In genomic region chr1:9920606-9921005, GRCh38 we compare ENCODE assay signal across 30 cellular contexts.
"Had no signal": no experiment of that assay in that cellular context is flagged by ENCODE, and none has a peak within 500 bp of the region (broad histone marks: within the 10 kb centered on the region; RNA-seq: fewer than 3 reads in every experiment).

No MANE protein-coding gene starts in this region.

- H3K36me3 ChIP-seq: brain microvascular endothelial cell, esophagus squamous epithelium, gastroesophageal sphincter, WERI-Rb-1 had no signal

- H3K9me3 Mint-ChIP-seq: activated B cell treated with CpG ODN at 0.5 μM for 24 hours; activated T-cell treated with anti-CD3 and anti-CD28 coated beads, Interleukin-2, amount 50 U/mL, for 4 hours; activated T-helper 17 cell treated with anti-CD3 and anti-CD28 coated beads, Interleukin-2, amount 50 U/mL, for 72 hours; effector memory CD8-positive, alpha-beta T cell; T-helper 2 cell treated with Interferon-gamma antibody and Interleukin-4, amounts not matched to agents 5 μg/mL and 100 μg/mL, for 36 hours had no signal

- H3K27me3 Mint-ChIP-seq: activated B cell treated with CpG ODN at 0.5 μM for 24 hours; activated naive CD8-positive, alpha-beta T cell; activated T-helper 17 cell treated with anti-CD3 and anti-CD28 coated beads, Interleukin-2, amount 50 U/mL, for 72 hours; effector memory CD8-positive, alpha-beta T cell; T-helper 17 cell had no signal

- H3K4me3 ChIP-seq: esophagus squamous epithelium, gastroesophageal sphincter had no signal

- DNase-seq: activated B cell treated with CpG ODN at 0.5 μM for 24 hours; activated CD4-positive, alpha-beta T cell treated with anti-CD3 and anti-CD28 coated beads for 48 hours; activated CD4-positive, alpha-beta T cell treated with anti-CD3 and anti-CD28 coated beads, Interleukin-2, amount 50 U/mL, for 1 hour; activated CD4-positive, alpha-beta T cell treated with anti-CD3 and anti-CD28 coated beads, Interleukin-2, amount 50 U/mL, for 48 hours; activated CD8-positive, alpha-beta T cell treated with anti-CD3 and anti-CD28 coated beads, Interleukin-2, amount 10 ng/mL, durations not matched to agents 7 days and 5 days; activated effector memory CD4-positive, alpha-beta T cell treated with Interleukin-2 at 50 U/mL for 16 hours; activated gamma-delta T cell treated with Interleukin-2 at 50 U/mL for 16 hours; activated naive CD4-positive, alpha-beta T cell treated with anti-CD3 and anti-CD28 coated beads, Interleukin-2, amount 50 U/mL, for 16 hours; activated naive CD4-positive, alpha-beta T cell treated with Interleukin-2 at 50 U/mL for 16 hours; activated T-cell treated with anti-CD3 and anti-CD28 coated beads, Interleukin-2, amount 50 U/mL, for 4 hours; amniotic stem cell; anterior cingulate cortex; brain microvascular endothelial cell; caudate nucleus; cortex of kidney; dermis blood vessel endothelial cell; effector CD4-positive, alpha-beta T cell; effector memory CD8-positive, alpha-beta T cell; erythroblast; esophagus squamous epithelium; foreskin melanocyte; T-helper 1 cell; T-helper 17 cell; T1000; WERI-Rb-1 had no signal

- H3K27ac Mint-ChIP-seq: activated B cell treated with CpG ODN at 0.5 μM for 24 hours; activated CD8-positive, alpha-beta T cell treated with anti-CD3 and anti-CD28 coated beads, Interleukin-2, amount 10 ng/mL, durations not matched to agents 7 days and 5 days; activated naive CD8-positive, alpha-beta T cell; activated T-helper 17 cell treated with anti-CD3 and anti-CD28 coated beads, Interleukin-2, amount 50 U/mL, for 72 hours; T-helper 17 cell; T-helper 2 cell treated with Interferon-gamma antibody and Interleukin-4, amounts not matched to agents 5 μg/mL and 100 μg/mL, for 36 hours had no signal

- H3K27me3 ChIP-seq: brain microvascular endothelial cell, esophagus squamous epithelium, gastroesophageal sphincter had no signal

- ATAC-seq: activated CD4-positive, CD25-positive, alpha-beta regulatory T cell treated with anti-CD3 and anti-CD28 coated beads, Interleukin-2, amount 50 U/mL, for 24 hours; activated CD8-positive, alpha-beta T cell treated with anti-CD3 and anti-CD28 coated beads, Interleukin-2, amount 10 ng/mL, durations not matched to agents 7 days and 5 days; activated T-cell treated with anti-CD3 and anti-CD28 coated beads, Interleukin-2, amount 50 U/mL, for 4 hours; activated T-helper 17 cell treated with anti-CD3 and anti-CD28 coated beads, Interleukin-2, amount 50 U/mL, for 72 hours; effector memory CD8-positive, alpha-beta T cell; gastroesophageal sphincter; T-helper 17 cell had no signal

- H3K4me1 Mint-ChIP-seq: activated B cell treated with CpG ODN at 0.5 μM for 24 hours had no signal

- H3K27ac ChIP-seq: brain microvascular endothelial cell, esophagus squamous epithelium, gastroesophageal sphincter, WERI-Rb-1 had no signal

- H3K9me3 ChIP-seq: esophagus squamous epithelium, gastroesophageal sphincter had no signal

- H3K4me3 Mint-ChIP-seq: activated B cell treated with CpG ODN at 0.5 μM for 24 hours; activated CD8-positive, alpha-beta T cell treated with anti-CD3 and anti-CD28 coated beads, Interleukin-2, amount 10 ng/mL, durations not matched to agents 7 days and 5 days; activated naive CD8-positive, alpha-beta T cell; activated T-cell treated with anti-CD3 and anti-CD28 coated beads, Interleukin-2, amount 50 U/mL, for 4 hours; activated T-helper 17 cell treated with anti-CD3 and anti-CD28 coated beads, Interleukin-2, amount 50 U/mL, for 72 hours; effector memory CD8-positive, alpha-beta T cell; T-helper 17 cell; T-helper 2 cell treated with Interferon-gamma antibody and Interleukin-4, amounts not matched to agents 5 μg/mL and 100 μg/mL, for 36 hours had no signal

- H3K36me3 Mint-ChIP-seq: activated naive CD8-positive, alpha-beta T cell had no signal

- H3K4me1 ChIP-seq: esophagus squamous epithelium, gastroesophageal sphincter had no signal
